21 cellular contexts compared by ENCODE assay signal in genomic region chr7:144822223-144822622, GRCh38. TPM values are rescaled to one million over a fixed set of nuclear protein-coding genes. Genes with fewer than 3 reads are reported as not detected.
DNase-seq lines count a peak whose midpoint lies in the region; ATAC-seq and FAIRE-seq lines count a peak whose summit lies in the region.
"Had no signal": no experiment of that assay in that cellular context is flagged by ENCODE, and none has a peak within 500 bp of the region (broad histone marks: within the 10 kb centered on the region; RNA-seq: fewer than 3 reads in every experiment).

No MANE protein-coding gene starts in this region.

- H3K23ac ChIP-seq in neuronal stem cell (ENCODE audit: low read depth, low read length, poor library complexity) = no peak overlapping the region

- H4K8ac ChIP-seq in neuronal stem cell (ENCODE audit: low read depth, low read length) = peak overlapping the region; percentile 72

- H3K9me3 ChIP-seq in neuronal stem cell (replicated peaks in 1 of 2; ENCODE audit: control insufficient read depth in 2 of 2, insufficient read depth in 1 of 2, low read depth in 1 of 2, low read length in 2 of 2) = no peaks in the 10 kb centered on the region
- no peaks in the 10 kb centered on the region for H3K9me3 ChIP-seq in aorta (ENCODE audit: control insufficient read depth, low read length)

- no peaks in the 10 kb centered on the region for H3K4me1 ChIP-seq in neuronal stem cell (ENCODE audit: control insufficient read depth in 2 of 2, insufficient read depth in 1 of 2, low read depth in 1 of 2, low read length in 2 of 2)
- H3K4me1 ChIP-seq in aorta (ENCODE audit: control insufficient read depth in 1 of 2, insufficient read depth in 2 of 2, low read length in 2 of 2) = peaks cover 0 to 5% of the 10 kb centered on the region in 2 donors

- no peak overlapping the region for H2BK12ac ChIP-seq in neuronal stem cell (ENCODE audit: low read length)

- DNase-seq in activated CD8-positive, alpha-beta memory T cell treated with anti-CD3 and anti-CD28 coated beads, Interleukin-2, amount 10 ng/mL, durations not matched to agents 7 days and 5 days = no peak
- no peak for DNase-seq in activated CD8-positive, alpha-beta memory T cell treated with anti-CD3 and anti-CD28 coated beads for 24 hours
- DNase-seq in GM19239 (ENCODE audit: insufficient read length, low spot score) (no peak), neuronal stem cell (ENCODE audit: low spot score) (no peak), aorta (no peak)
- DNase-seq in activated naive CD8-positive, alpha-beta T cell treated with anti-CD3 and anti-CD28 coated beads, Interleukin-2, amount 50 U/mL, for 24 hours = no peak
- DNase-seq in stimulated activated naive CD4-positive, alpha-beta T cell treated with Interleukin-2 at 50 U/mL for 16 hours (lab: John Stamatoyannopoulos, UW) = no peak
- DNase-seq: activated CD4-positive, alpha-beta T cell treated with anti-CD3 and anti-CD28 coated beads, Interleukin-2, amount 50 U/mL, for 48 hours; activated T-cell treated with anti-CD3 and anti-CD28 coated beads, Interleukin-2, amount 50 U/mL, for 4 hours; C1 segment of cervical spinal cord; glutamatergic neuron; kidney; NCI-H1105; NCI-H2029 treated with DMSO at 0.1 percent for 48 hours; NCI-H345; T1000 had no signal

- H3K4me3 Mint-ChIP-seq in activated CD8-positive, alpha-beta memory T cell treated with anti-CD3 and anti-CD28 coated beads, Interleukin-2, amount 10 ng/mL, durations not matched to agents 7 days and 5 days = no peak overlapping the region
- no peak overlapping the region for H3K4me3 Mint-ChIP-seq in activated naive CD8-positive, alpha-beta T cell treated with anti-CD3 and anti-CD28 coated beads, Interleukin-2, amount 50 U/mL, for 24 hours
- H3K4me3 Mint-ChIP-seq: activated T-cell treated with anti-CD3 and anti-CD28 coated beads, Interleukin-2, amount 50 U/mL, for 4 hours; brain; stimulated activated memory B cell treated with anti-CD40 and anti-IgM and Interleukin-4, amounts not matched to agents 10 μg/mL and 1 μg/mL and 100 μg/mL, for 72 hours had no signal

- H2BK120ac ChIP-seq in neuronal stem cell (ENCODE audit: low read depth, low read length) = no peak overlapping the region

- no peaks in the 10 kb centered on the region for H3K9me3 Mint-ChIP-seq in activated CD8-positive, alpha-beta memory T cell treated with anti-CD3 and anti-CD28 coated beads, Interleukin-2, amount 10 ng/mL, durations not matched to agents 7 days and 5 days (ENCODE audit: low read depth)
- H3K9me3 Mint-ChIP-seq in activated naive CD8-positive, alpha-beta T cell treated with anti-CD3 and anti-CD28 coated beads, Interleukin-2, amount 50 U/mL, for 24 hours = no peaks in the 10 kb centered on the region
- H3K9me3 Mint-ChIP-seq: activated T-cell treated with anti-CD3 and anti-CD28 coated beads, Interleukin-2, amount 50 U/mL, for 4 hours; brain; stimulated activated memory B cell treated with anti-CD40 and anti-IgM and Interleukin-4, amounts not matched to agents 10 μg/mL and 1 μg/mL and 100 μg/mL, for 72 hours had no signal

- no peak overlapping the region for H2AK5ac ChIP-seq in neuronal stem cell (ENCODE audit: low read depth, low read length)

- ATAC-seq in activated CD8-positive, alpha-beta memory T cell treated with anti-CD3 and anti-CD28 coated beads, Interleukin-2, amount 10 ng/mL, durations not matched to agents 7 days and 5 days = no peak
- ATAC-seq in activated naive CD8-positive, alpha-beta T cell treated with anti-CD3 and anti-CD28 coated beads, Interleukin-2, amount 50 U/mL, for 24 hours = no peak
- ATAC-seq in aorta (ENCODE audit: low FRiP score) = no peak
- no peak for ATAC-seq in HG03097 (IDR thresholded peaks at IDR 0.05; ENCODE audit: low FRiP score, unreplicated experiment)
- ATAC-seq: activated T-cell treated with anti-CD3 and anti-CD28 coated beads, Interleukin-2, amount 50 U/mL, for 4 hours; HCT116; stimulated activated memory B cell treated with anti-CD40 and anti-IgM and Interleukin-4, amounts not matched to agents 10 μg/mL and 1 μg/mL and 100 μg/mL, for 72 hours had no signal

- H3K4me2 ChIP-seq in neuronal stem cell (ENCODE audit: insufficient read depth, low read length, poor library complexity, severe bottlenecking) = no peak overlapping the region

- FAIRE-seq in GM19239 (lab: Jason Lieb, UNC) = peak; percentile 56
- FAIRE-seq: D721Med, kidney had no signal

- no peak overlapping the region for H3K14ac ChIP-seq in neuronal stem cell (ENCODE audit: low read length)

- no peaks in the 10 kb centered on the region for H3K27me3 ChIP-seq in neuronal stem cell (ENCODE audit: control insufficient read depth in 3 of 3, insufficient read depth in 3 of 3, low read depth in 1 of 3, low read length in 3 of 3)
- H3K27me3 ChIP-seq in aorta (ENCODE audit: control insufficient read depth in 1 of 2, insufficient read depth in 2 of 2, low read length in 1 of 2) = no peaks in the 10 kb centered on the region

- no CpG with 5 or more reads among the region's 3 CpGs for WGBS in neuronal stem cell (ENCODE audit: extremely low coverage in 2 of 2, insufficient read length in 2 of 2, insufficient replicate concordance in 1 of 2), 2 donors
- WGBS in aorta, 2 donors = 94 to 95% methylated on average over 3 of the region's 3 CpGs

- intact Hi-C loops in aorta (cut with DNase I) = loop anchor here in 1 of 2 donors (10.0 kb wide), 1 partner anchor 87 kb away; no protein-coding TSS in a partner anchor

- no peak overlapping the region for H2AFZ ChIP-seq in neuronal stem cell (ENCODE audit: low read length)

- no peaks in the 10 kb centered on the region for H3K79me1 ChIP-seq in neuronal stem cell (ENCODE audit: low read depth, low read length)

- peak overlapping the region; percentile 6 for H3K27ac Mint-ChIP-seq in activated CD8-positive, alpha-beta memory T cell treated with anti-CD3 and anti-CD28 coated beads, Interleukin-2, amount 10 ng/mL, durations not matched to agents 7 days and 5 days
- peak overlapping the region; percentile 83 for H3K27ac Mint-ChIP-seq in activated naive CD8-positive, alpha-beta T cell treated with anti-CD3 and anti-CD28 coated beads, Interleukin-2, amount 50 U/mL, for 24 hours
- H3K27ac Mint-ChIP-seq: brain had no signal

- no peak overlapping the region for H4K91ac ChIP-seq in neuronal stem cell (ENCODE audit: low read depth, low read length, poor library complexity)

- H3K27me3 Mint-ChIP-seq in activated CD8-positive, alpha-beta memory T cell treated with anti-CD3 and anti-CD28 coated beads, Interleukin-2, amount 10 ng/mL, durations not matched to agents 7 days and 5 days = no peaks in the 10 kb centered on the region
- no peaks in the 10 kb centered on the region for H3K27me3 Mint-ChIP-seq in activated naive CD8-positive, alpha-beta T cell treated with anti-CD3 and anti-CD28 coated beads, Interleukin-2, amount 50 U/mL, for 24 hours
- H3K27me3 Mint-ChIP-seq: stimulated activated memory B cell treated with anti-CD40 and anti-IgM and Interleukin-4, amounts not matched to agents 10 μg/mL and 1 μg/mL and 100 μg/mL, for 72 hours had no signal

- H3K27ac ChIP-seq in neuronal stem cell (replicated peaks; ENCODE audit: low read length) = no peak overlapping the region
- H3K27ac ChIP-seq in aorta (ENCODE audit: low read depth in 1 of 2, low read length in 2 of 2) = no peak overlapping the region

- H2BK5ac ChIP-seq in neuronal stem cell (ENCODE audit: low read length) = no peak overlapping the region

- peaks cover 63% of the 10 kb centered on the region for H3K4me1 Mint-ChIP-seq in activated CD8-positive, alpha-beta memory T cell treated with anti-CD3 and anti-CD28 coated beads, Interleukin-2, amount 10 ng/mL, durations not matched to agents 7 days and 5 days
- peaks cover 92% of the 10 kb centered on the region for H3K4me1 Mint-ChIP-seq in activated naive CD8-positive, alpha-beta T cell treated with anti-CD3 and anti-CD28 coated beads, Interleukin-2, amount 50 U/mL, for 24 hours

- H3K4me3 ChIP-seq in neuronal stem cell (ENCODE audit: low read length in 2 of 2) (no peak overlapping the region), aorta (ENCODE audit: low read length in 2 of 2) (no peak overlapping the region)

- CTCF ChIA-PET in activated CD8-positive, alpha-beta memory T cell treated with anti-CD3 and anti-CD28 coated beads, Interleukin-2, amount 10 ng/mL, durations not matched to agents 7 days and 5 days (lab: Charles Lee) = interaction anchor here (0.9 to 5.1 kb wide), 5 partner anchors 10 to 36 kb away, joined by 3 to 34 read pairs (median 5); partner anchors contain the start of gene TPK1

- H3K36me3 ChIP-seq in neuronal stem cell (replicated peaks in 1 of 2; ENCODE audit: control insufficient read depth in 2 of 2, insufficient read depth in 2 of 2, low read length in 2 of 2) = no peaks in the 10 kb centered on the region
- H3K36me3 ChIP-seq in aorta (ENCODE audit: control insufficient read depth in 1 of 2, insufficient read depth in 2 of 2, low read length in 1 of 2) = no peaks in the 10 kb centered on the region

- no peak overlapping the region for H3K18ac ChIP-seq in neuronal stem cell (ENCODE audit: low read length)

- no peak overlapping the region for H2BK15ac ChIP-seq in neuronal stem cell (ENCODE audit: low read length)

- no peak overlapping the region for H3K9ac ChIP-seq in neuronal stem cell (ENCODE audit: low read depth, low read length, poor library complexity)

- H3K36me3 Mint-ChIP-seq in activated CD8-positive, alpha-beta memory T cell treated with anti-CD3 and anti-CD28 coated beads, Interleukin-2, amount 10 ng/mL, durations not matched to agents 7 days and 5 days = peaks cover 12% of the 10 kb centered on the region
- peaks cover 8% of the 10 kb centered on the region for H3K36me3 Mint-ChIP-seq in activated naive CD8-positive, alpha-beta T cell treated with anti-CD3 and anti-CD28 coated beads, Interleukin-2, amount 50 U/mL, for 24 hours (ENCODE audit: low read depth)
- H3K36me3 Mint-ChIP-seq: brain; stimulated activated memory B cell treated with anti-CD40 and anti-IgM and Interleukin-4, amounts not matched to agents 10 μg/mL and 1 μg/mL and 100 μg/mL, for 72 hours had no signal

- H3K4ac ChIP-seq in neuronal stem cell (ENCODE audit: low read length) = no peak overlapping the region

RNA-seq across cellular contexts. Expression of gene TPK1, which starts 13.6 kb away (rescaled TPM):
- total RNA-seq in activated CD8-positive, alpha-beta memory T cell treated with anti-CD3 and anti-CD28 coated beads, Interleukin-2, amount 10 ng/mL, durations not matched to agents 7 days and 5 days = 10 to 100 TPM; 13.1 to 15.0 TPM
- polyA plus RNA-seq in neuronal stem cell (2013, experiment 1 of 2) = 3.8 TPM
- polyA plus RNA-seq in neuronal stem cell (2013, experiment 2 of 2) = 4.3 TPM
- 10 to 100 TPM; 11.5 to 14.1 TPM for total RNA-seq in aorta
- 10 to 100 TPM in 1 of 2 donors, 1 to 10 TPM in 1; 6.7 to 13.3 TPM for polyA plus RNA-seq in aorta
